ENCODE assay signal across 8 cellular contexts in the genomic region with DNA sequence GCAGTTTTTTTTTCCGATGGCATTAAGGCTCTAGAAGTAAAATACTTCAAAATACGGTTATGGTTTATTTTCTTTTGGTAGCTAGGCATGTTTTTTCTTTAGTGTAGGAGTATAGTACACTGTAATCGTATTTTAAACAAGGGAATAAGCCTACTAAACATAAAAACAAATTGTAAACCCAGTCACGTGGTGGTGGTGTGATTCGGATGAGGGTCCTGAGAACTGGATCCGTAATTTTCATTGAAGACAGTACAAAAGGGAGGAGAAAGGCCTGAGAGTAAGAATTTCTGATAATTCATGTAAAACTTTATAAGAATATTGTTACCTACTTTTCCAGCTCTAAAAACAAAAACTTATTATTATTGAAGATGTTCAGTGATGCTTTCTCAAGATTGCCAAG. TPM values are rescaled to one million over a fixed set of nuclear protein-coding genes. Genes with fewer than 3 reads are reported as not detected.
DNase-seq lines count a peak whose midpoint lies in the region; ATAC-seq and TF ChIP-seq lines count a peak whose summit lies in the region.

No MANE protein-coding gene starts in this region.

- H3K27me3 ChIP-seq in CD8-positive, alpha-beta memory T cell (ENCODE audit: insufficient read depth, low read length, poor library complexity, severe bottlenecking) = no peaks in the 10 kb centered on the region
- H3K27me3 ChIP-seq in OCI-LY1 (ENCODE audit: insufficient read depth, low read length) = no peaks in the 10 kb centered on the region
- no peaks in the 10 kb centered on the region for H3K27me3 ChIP-seq in osteoblast (ENCODE audit: insufficient read depth, low read length)

- peak overlapping the region; percentile 98 to 100 (median 100) for H3K27ac Mint-ChIP-seq in CD8-positive, alpha-beta memory T cell
- H3K27ac Mint-ChIP-seq in endothelial cell (ENCODE audit: unreplicated experiment) = peak overlapping the region; percentile 100

- H3K36me3 ChIP-seq in CD8-positive, alpha-beta memory T cell (ENCODE audit: insufficient read depth, low read length) = peaks cover 3% of the 10 kb centered on the region
- peaks cover 56% of the 10 kb centered on the region for H3K36me3 ChIP-seq in OCI-LY1 (ENCODE audit: insufficient read depth, low read length)
- H3K36me3 ChIP-seq in osteoblast (ENCODE audit: insufficient read depth, low read length) = peaks cover 15% of the 10 kb centered on the region

- H2AFZ ChIP-seq in OCI-LY1 (ENCODE audit: low read length) = no peak overlapping the region
- H2AFZ ChIP-seq in osteoblast (ENCODE audit: low read length) = no peak overlapping the region

- H3K4me2 ChIP-seq in OCI-LY1 (ENCODE audit: low read length) (peak overlapping the region; percentile 89), osteoblast (ENCODE audit: insufficient read depth, low read length) (peak overlapping the region; percentile 92)

- peaks cover 52 to 76% (median 62%) of the 10 kb centered on the region in 3 donors for H3K4me1 Mint-ChIP-seq in CD8-positive, alpha-beta memory T cell
- H3K4me1 Mint-ChIP-seq in endothelial cell (ENCODE audit: unreplicated experiment) = peaks cover 49% of the 10 kb centered on the region

- peak overlapping the region; percentile 96 for H3K27ac ChIP-seq in CD8-positive, alpha-beta memory T cell (ENCODE audit: low read depth, low read length)
- peak overlapping the region; percentile 96 for H3K27ac ChIP-seq in OCI-LY1 (ENCODE audit: low read depth, low read length, poor library complexity, severe bottlenecking)
- peak overlapping the region; percentile 95 for H3K27ac ChIP-seq in osteoblast (ENCODE audit: low read depth, low read length)

- no peaks in the 10 kb centered on the region for H3K9me2 ChIP-seq in OCI-LY1 (ENCODE audit: low read depth, low read length)

- no peaks in the 10 kb centered on the region for H3K9me3 ChIP-seq in CD8-positive, alpha-beta memory T cell (ENCODE audit: low read length)
- H3K9me3 ChIP-seq in OCI-LY1 (ENCODE audit: low read length) (no peaks in the 10 kb centered on the region), osteoblast (ENCODE audit: low read depth, low read length) (no peaks in the 10 kb centered on the region)

- H3K36me3 Mint-ChIP-seq in CD8-positive, alpha-beta memory T cell = peaks cover 0 to 47% (median 6%) of the 10 kb centered on the region in 3 donors
- peaks cover 19% of the 10 kb centered on the region for H3K36me3 Mint-ChIP-seq in endothelial cell (ENCODE audit: low read depth, unreplicated experiment)

- H3K4me1 ChIP-seq in CD8-positive, alpha-beta memory T cell (ENCODE audit: insufficient read depth, low read length) = peaks cover 36% of the 10 kb centered on the region
- H3K4me1 ChIP-seq in OCI-LY1 (ENCODE audit: insufficient read depth, low read length, severe bottlenecking) (peaks cover 68% of the 10 kb centered on the region), osteoblast (ENCODE audit: insufficient read depth, low read length) (peaks cover 57% of the 10 kb centered on the region)

- 0 out of 2 replicates have a peak, but pooled peaks cover 11% of the 10 kb centered on the region for H4K20me1 ChIP-seq in OCI-LY1 (ENCODE audit: insufficient read depth, low read length)
- peaks cover 57% of the 10 kb centered on the region for H4K20me1 ChIP-seq in osteoblast (ENCODE audit: insufficient read depth, low read length)

- H3K4me3 Mint-ChIP-seq in CD8-positive, alpha-beta memory T cell = peak overlapping the region; percentile 96 to 100 (median 100)
- peak overlapping the region; percentile 99 for H3K4me3 Mint-ChIP-seq in endothelial cell (ENCODE audit: unreplicated experiment)

- no peak for DNase-seq in CD8-positive, alpha-beta memory T cell
- DNase-seq in endothelial cell (ENCODE audit: low spot score) = no peak
- no peak for DNase-seq in osteoblast (ENCODE audit: insufficient read length, low spot score, missing footprints)
- no peak for DNase-seq in hepatic stellate cell (ENCODE audit: low spot score)
- DNase-seq in KG1 (lab: John Stamatoyannopoulos, UW) = no peak

- peaks cover 65% of the 10 kb centered on the region for H3K79me2 ChIP-seq in OCI-LY1 (ENCODE audit: insufficient read depth, low read length)
- peaks cover 75% of the 10 kb centered on the region for H3K79me2 ChIP-seq in osteoblast (ENCODE audit: insufficient read depth, low read length)

- no peaks in the 10 kb centered on the region for H3F3A ChIP-seq in OCI-LY1 (ENCODE audit: insufficient read depth, low read length)

- no peak for ATAC-seq in GM21390 (IDR thresholded peaks at IDR 0.05; ENCODE audit: unreplicated experiment)
- no peak for ATAC-seq in activated CD4-positive, CD25-positive, alpha-beta regulatory T cell treated with anti-CD3 and anti-CD28 coated beads, Interleukin-2, amount 50 U/mL, for 24 hours

- peak overlapping the region; percentile 95 for H3K4me3 ChIP-seq in CD8-positive, alpha-beta memory T cell (ENCODE audit: low read length)
- H3K4me3 ChIP-seq in OCI-LY1 (ENCODE audit: low read depth, low read length, poor library complexity, severe bottlenecking) (peak overlapping the region; percentile 91), osteoblast (ENCODE audit: insufficient read depth, low read length) (peak overlapping the region; percentile 93)

- peaks cover 0 to 3% (median 0%) of the 10 kb centered on the region in 5 donors for H3K9me3 Mint-ChIP-seq in CD8-positive, alpha-beta memory T cell
- H3K9me3 Mint-ChIP-seq in endothelial cell (ENCODE audit: unreplicated experiment) = no peaks in the 10 kb centered on the region

- no peak for TF ChIP-seq CTCF in OCI-LY1 (IDR thresholded peaks at IDR 0.05; ENCODE audit: low read length)
- no peak for TF ChIP-seq CTCF in endothelial cell (IDR thresholded peaks at IDR 0.05; ENCODE audit: unreplicated experiment)
- TF ChIP-seq CTCF in osteoblast (IDR thresholded peaks at IDR 0.05; ENCODE audit: extremely low read depth, low read depth, low read length) = no peak

- CTCF ChIA-PET in CD8-positive, alpha-beta memory T cell (lab: Charles Lee) = interaction anchor here (0.9 to 4.9 kb wide), 4 partner anchors 9 to 73 kb away, joined by 3 to 18 read pairs (median 5); partner anchors contain the start of gene RUFY2

- H3K27me3 Mint-ChIP-seq in CD8-positive, alpha-beta memory T cell = peaks cover 0 to 6% of the 10 kb centered on the region in 2 donors
- H3K27me3 Mint-ChIP-seq in endothelial cell (ENCODE audit: unreplicated experiment) = peaks cover 18% of the 10 kb centered on the region

- peak overlapping the region; percentile 95 for H3K9ac ChIP-seq in OCI-LY1 (ENCODE audit: low read length)

- POLR2A ChIA-PET in CD8-positive, alpha-beta memory T cell (lab: Charles Lee) = interaction anchor here (0.7 to 2.5 kb wide), 4 partner anchors 15 to 569 kb away, joined by 3 to 23 read pairs (median 8); partner anchors contain the start of gene SIRT1

RNA-seq across cellular contexts. Expression of gene PBLD, which starts 0.7 kb away (rescaled TPM):
- 1 to 10 TPM; 1.2 to 1.7 TPM for total RNA-seq in CD8-positive, alpha-beta memory T cell
- polyA plus RNA-seq in CD8-positive, alpha-beta memory T cell = 0.95 TPM
- total RNA-seq in endothelial cell (ENCODE audit: unreplicated experiment) = 3.2 TPM
- total RNA-seq in osteoblast = 13.4 and 14.1 TPM in 2 replicates

RNA-seq across cellular contexts. Expression of gene HNRNPH3, which starts 1.6 kb away (rescaled TPM):
- 100 to 1,000 TPM; 170 to 171 TPM for total RNA-seq in CD8-positive, alpha-beta memory T cell
- 145 TPM for polyA plus RNA-seq in CD8-positive, alpha-beta memory T cell
- total RNA-seq in endothelial cell (ENCODE audit: unreplicated experiment) (124 TPM), osteoblast (9.7 and 10.1 TPM in 2 replicates)

Comparison
In these comparisons a context has a peak if more than half of its experiments do, and no peak if none do; other contexts are left out.
1. RNA of gene HNRNPH3, which starts 1.6 kb away (total RNA-seq): 170 to 171 TPM in CD8-positive, alpha-beta memory T cell and 124 TPM in endothelial cell (single experiment); 9.7 to 10.1 TPM in osteoblast; every median in the first group is over 10 times any median in the second.
2. Peak in every context shown above with its lines, with median percentiles within 50 percentile points of each other: H3K27ac ChIP-seq and H3K4me3 ChIP-seq.